ENCODE assay signal across 9 cellular contexts in genomic region chr1:1891349-1892078, GRCh38. TPM values are rescaled to one million over a fixed set of nuclear protein-coding genes. Genes with fewer than 3 reads are reported as not detected.
DNase-seq lines count a peak whose midpoint lies in the region; ATAC-seq and TF ChIP-seq lines count a peak whose summit lies in the region.
"Had no signal": no experiment of that assay in that cellular context is flagged by ENCODE, and none has a peak within 500 bp of the region (broad histone marks: within the 10 kb centered on the region; RNA-seq: fewer than 3 reads in every experiment).

No MANE protein-coding gene starts in this region.

- peaks cover 72% of the 10 kb centered on the region for H3K4me1 Mint-ChIP-seq in brain

- peak overlapping the region; percentile 83 for H3K27ac ChIP-seq in C4-2B
- peak overlapping the region; percentile 90 to 99 (median 96) for H3K27ac ChIP-seq in spleen

- WGBS in spleen, 5 donors: 0 to 2% (median 2%) methylated on average over 22 to 58 of the region's 59 CpGs

- no peaks in the 10 kb centered on the region for H3K36me3 ChIP-seq in spleen

- intact Hi-C loops in spleen (cut with DNase I; ENCODE audit: low total_unique reads): loop anchor here (10.0 kb wide), 1 partner anchor 107 kb away; no protein-coding TSS in a partner anchor

- peak overlapping the region; percentile 81 to 91 (median 89) for H3K4me3 Mint-ChIP-seq in brain

- peaks cover 46 to 88% (median 74%) of the 10 kb centered on the region in 6 donors for H3K4me1 ChIP-seq in spleen

- peaks cover 27% of the 10 kb centered on the region for H3K36me3 Mint-ChIP-seq in brain

- H3K27me3 Mint-ChIP-seq in brain: peaks cover 3% of the 10 kb centered on the region

- no peaks in the 10 kb centered on the region for H3K27me3 ChIP-seq in spleen (replicated peaks in 1 of 7)

- TF ChIP-seq POLR2A in spleen (IDR thresholded peaks at IDR 0.05): peak in 1 of 3 donors; percentile 70

- H3K27ac Mint-ChIP-seq in brain: peak overlapping the region; percentile 87 to 98 (median 91)

- peak overlapping the region; percentile 72 to 99 (median 96) for H3K4me3 ChIP-seq in spleen

- ATAC-seq in GM19455 (IDR thresholded peaks at IDR 0.05; ENCODE audit: unreplicated experiment) (peak; percentile 10), HG03469 (IDR thresholded peaks at IDR 0.05; ENCODE audit: unreplicated experiment) (no peak)

- H3K9me3 Mint-ChIP-seq in brain: peaks cover 0 to 10% (median 0%) of the 10 kb centered on the region in 5 experiments

- DNase-seq in M059J (ENCODE audit: low read depth) (peak; percentile 54), T-helper 22 cell (ENCODE audit: low read depth) (peak; percentile 80), iPS-NIHi11 (ENCODE audit: low spot score) (peak; percentile 89), spleen (peak; percentile 97)

- no peak for TF ChIP-seq CTCF in C4-2B (conservative IDR thresholded peaks at IDR 0.05)
- TF ChIP-seq CTCF in brain (conservative IDR thresholded peaks at IDR 0.05): no peak
- TF ChIP-seq CTCF in spleen (IDR thresholded peaks at IDR 0.05 in 8 of 11, conservative IDR thresholded peaks at IDR 0.05 in 3 of 11): no peak

- H3K9me3 ChIP-seq in spleen: no peaks in the 10 kb centered on the region

RNA-seq across cellular contexts. Expression of gene GNB1, which starts 0.6 kb away (rescaled TPM):
- 80.3 and 137 TPM in 2 replicates for total RNA-seq in M059J (2014; rRNA removed; shearing (Covaris generic))
- polyA plus RNA-seq in brain (ENCODE audit: insufficient read depth, low read depth, low replicate concordance) (689 TPM), spleen (100 to 1,000 TPM in 1 of 3 donors, 10 to 100 TPM in 2; 76.0 to 132 (median 95.5) TPM)
- 100 to 1,000 TPM; 186 to 304 (median 273) TPM for total RNA-seq in spleen

RNA-seq across cellular contexts. Expression of gene CALML6, which starts 23.5 kb away (rescaled TPM):
- total RNA-seq in M059J (2014; rRNA removed; shearing (Covaris generic)): not detected in 2 replicates
- polyA plus RNA-seq in brain (ENCODE audit: insufficient read depth, low read depth, low replicate concordance): 0.27 TPM
- 1 to 10 TPM in 1 of 7 donors, under 1 TPM in 4, not detected in 2; 0.34 to 3.0 (median 0.66) TPM for total RNA-seq in spleen
- polyA plus RNA-seq in spleen: 1 to 10 TPM in 1 of 3 donors, under 1 TPM in 2; 0.58 to 1.8 (median 0.85) TPM

RNA-seq across cellular contexts. Expression of gene TMEM52, which starts 27.6 kb away (rescaled TPM):
- not detected in 2 replicates for total RNA-seq in M059J (2014; rRNA removed; shearing (Covaris generic))
- 6.5 TPM for polyA plus RNA-seq in brain (ENCODE audit: insufficient read depth, low read depth, low replicate concordance)
- 1 to 10 TPM in 6 of 7 donors, not detected in 1; 1.1 to 4.7 (median 1.8) TPM for total RNA-seq in spleen
- 1 to 10 TPM in 1 of 3 donors, under 1 TPM in 2; 0.35 to 1.9 (median 0.64) TPM for polyA plus RNA-seq in spleen
- total RNA-seq: T-helper 2 cell treated with Interferon-gamma antibody and Interleukin-4, amounts not matched to agents 100 ng/mL and 5 ng/mL, for 36 hours had no signal
